Comparison of ENCODE assay signal across 9 cellular contexts in genomic region chrX:104343408-104344129, GRCh38.
DNase-seq lines count a peak whose midpoint lies in the region; ATAC-seq and TF ChIP-seq lines count a peak whose summit lies in the region.
"Had no signal": no experiment of that assay in that cellular context is flagged by ENCODE, and none has a peak within 500 bp of the region (broad histone marks: within the 10 kb centered on the region; RNA-seq: fewer than 3 reads in every experiment).

No MANE protein-coding gene starts in this region.

- no peak overlapping the region for H3K4me3 ChIP-seq in Jurkat, Clone E6-1 (ENCODE audit: low read length)
- no peak overlapping the region for H3K4me3 ChIP-seq in SK-N-MC
- no peak overlapping the region for H3K4me3 ChIP-seq in cardiac fibroblast (replicated peaks in 1 of 2; ENCODE audit: low read depth in 2 of 2, low read length in 2 of 2)

- peak; percentile 2 for DNase-seq in NCI-H510A treated with DMSO at 0.1 percent for 48 hours (lab: John Stamatoyannopoulos, UW)
- no peak for DNase-seq in NCI-H510A (lab: John Stamatoyannopoulos, UW)
- DNase-seq in Jurkat, Clone E6-1 (ENCODE audit: low read depth, low spot score) = peak; percentile 50
- DNase-seq in SK-N-MC (ENCODE audit: low read depth, low spot score) = peak; percentile 18
- peak; percentile 85 to 88 for DNase-seq in cardiac fibroblast (ENCODE audit: low read depth in 2 of 2)
- peak; percentile 90 to 91 for DNase-seq in lung microvascular endothelial cell (ENCODE audit: low read depth in 2 of 2)

- TF ChIP-seq POLR2A in GM18505 (IDR thresholded peaks at IDR 0.05; ENCODE audit: borderline replicate concordance, extremely low read depth, insufficient read depth, insufficient read length) = no peak

- H3K9me3 ChIP-seq in SK-N-MC (ENCODE audit: low read depth, low read length) = no peaks in the 10 kb centered on the region

- ATAC-seq in GM21390 (IDR thresholded peaks at IDR 0.05; ENCODE audit: unreplicated experiment) (peak; percentile 93), GM18505 (IDR thresholded peaks at IDR 0.05; ENCODE audit: unreplicated experiment) (no peak)

- H3K9ac ChIP-seq in SK-N-MC (ENCODE audit: insufficient read length) = no peak overlapping the region

- H3K36me3 ChIP-seq in SK-N-MC (ENCODE audit: insufficient read depth, low read length) = no peaks in the 10 kb centered on the region

- TF ChIP-seq CTCF in cardiac fibroblast (IDR thresholded peaks at IDR 0.05; ENCODE audit: low read depth, low read length) = peak; percentile 49

- H3K27ac ChIP-seq in SK-N-MC = no peak overlapping the region
- H3K27ac ChIP-seq: epithelial cell of prostate had no signal
